ENCODE assay signal across 12 cellular contexts in the genomic region with DNA sequence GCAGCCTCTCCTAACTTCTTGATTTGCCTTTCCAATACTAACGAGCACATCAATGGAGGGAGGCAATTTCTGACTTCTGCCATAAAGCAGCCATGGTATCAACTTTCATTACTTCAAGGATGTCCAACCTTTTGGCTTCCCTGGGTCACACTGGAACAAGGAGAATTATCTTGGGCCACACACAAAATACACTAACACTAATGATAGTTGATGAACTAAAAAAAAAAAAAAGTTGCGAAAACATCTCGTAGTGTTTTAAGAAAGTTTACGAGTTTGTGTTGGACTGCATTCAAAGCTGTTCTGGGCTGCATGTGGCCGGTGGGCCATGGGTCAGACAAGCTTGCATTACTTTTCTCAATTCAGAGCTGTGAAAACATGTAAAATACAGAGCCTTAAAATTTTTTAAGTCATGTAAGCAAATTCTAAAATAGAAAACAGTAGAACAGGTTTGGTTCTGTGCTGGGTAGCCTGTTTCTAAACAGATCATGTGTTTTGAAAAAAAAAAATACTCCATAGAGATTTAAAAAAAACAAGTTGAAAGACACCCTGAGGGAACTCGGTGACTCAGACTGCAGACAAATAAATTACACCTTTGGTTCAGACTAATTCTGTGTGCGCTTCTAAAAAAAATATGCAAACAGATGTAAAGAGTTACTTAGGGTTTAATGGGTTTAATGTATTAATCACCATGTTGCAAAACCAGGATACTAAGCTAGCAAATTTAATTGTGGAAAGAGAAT. TPM values are rescaled to one million over a fixed set of nuclear protein-coding genes. Genes with fewer than 3 reads are reported as not detected.
DNase-seq lines count a peak whose midpoint lies in the region; TF ChIP-seq lines count a peak whose summit lies in the region.
"Had no signal": no experiment of that assay in that cellular context is flagged by ENCODE, and none has a peak within 500 bp of the region (broad histone marks: within the 10 kb centered on the region; RNA-seq: fewer than 3 reads in every experiment).

No MANE protein-coding gene starts in this region.

- DNase-seq in H4 (ENCODE audit: low spot score) (peak; percentile 58), NCI-H774 (lab: John Stamatoyannopoulos, UW) (peak; percentile 34), fibroblast of lung (ENCODE audit: low read depth in 2 of 2) (peak; percentile 63 to 87), left ventricle myocardium inferior (no peak), NCI-H187 treated with DMSO at 0.1 percent for 48 hours (lab: John Stamatoyannopoulos, UW) (no peak), testis (no peak)
- DNase-seq: activated CD8-positive, alpha-beta memory T cell treated with anti-CD3 and anti-CD28 coated beads, Interleukin-2, amount 50 U/mL, for 48 hours; DND-41; MV-4-11; naive B cell; stimulated activated CD4-positive, alpha-beta T cell treated with anti-CD3 and anti-CD28 coated beads, Interleukin-12 subunit alpha, Interleukin-12 subunit beta, amount 100 ng/mL, for 4 hours had no signal

- H3K36me3 ChIP-seq in fibroblast of lung (ENCODE audit: control insufficient read depth, insufficient read depth, low read length): no peaks in the 10 kb centered on the region
- no peaks in the 10 kb centered on the region for H3K36me3 ChIP-seq in thymus (ENCODE audit: control insufficient read depth, insufficient read depth)
- H3K36me3 ChIP-seq in left ventricle myocardium inferior: no peaks in the 10 kb centered on the region
- no peaks in the 10 kb centered on the region for H3K36me3 ChIP-seq in testis (ENCODE audit: low read depth, missing control alignments)

- 91% methylated on average over 7 of the region's 7 CpGs for WGBS in thymus
- 44 to 47% methylated on average over 7 of the region's 7 CpGs for WGBS in testis, 2 donors

- no peaks in the 10 kb centered on the region for H3K4me1 ChIP-seq in fibroblast of lung (ENCODE audit: control insufficient read depth, extremely low read depth, insufficient read depth, low read length)
- H3K4me1 ChIP-seq in thymus (ENCODE audit: control insufficient read depth, insufficient read depth, low read length): no peaks in the 10 kb centered on the region
- H3K4me1 ChIP-seq in left ventricle myocardium inferior: no peaks in the 10 kb centered on the region
- no peaks in the 10 kb centered on the region for H3K4me1 ChIP-seq in testis

- no peaks in the 10 kb centered on the region for H3K9me3 ChIP-seq in fibroblast of lung (ENCODE audit: control insufficient read depth, insufficient read depth, low read depth, low read length)
- no peaks in the 10 kb centered on the region for H3K9me3 ChIP-seq in thymus (ENCODE audit: control insufficient read depth)
- H3K9me3 ChIP-seq in left ventricle myocardium inferior (replicated peaks): peaks cover 1% of the 10 kb centered on the region
- no peaks in the 10 kb centered on the region for H3K9me3 ChIP-seq in testis

- H2AFZ ChIP-seq in fibroblast of lung (ENCODE audit: low read length): no peak overlapping the region

- intact Hi-C loops in left ventricle myocardium inferior (cut with micrococcal nuclease) (no loop called here), testis (cut with DNase I; ENCODE audit: low total_unique reads) (no loop called here)

- H3K4me3 ChIP-seq in fibroblast of lung (replicated peaks in 1 of 4; ENCODE audit: control extremely low read depth in 1 of 4, insufficient read depth in 1 of 4, low read depth in 3 of 4, low read length in 4 of 4): no peak overlapping the region
- H3K4me3 ChIP-seq in thymus (ENCODE audit: low read length): no peak overlapping the region
- no peak overlapping the region for H3K4me3 ChIP-seq in left ventricle myocardium inferior
- no peak overlapping the region for H3K4me3 ChIP-seq in testis

- no peak overlapping the region for H3K27ac ChIP-seq in fibroblast of lung (ENCODE audit: insufficient read depth, low read length)
- H3K27ac ChIP-seq in thymus (ENCODE audit: low read depth): peak overlapping the region; percentile 46
- no peak overlapping the region for H3K27ac ChIP-seq in left ventricle myocardium inferior (replicated peaks)
- no peak overlapping the region for H3K27ac ChIP-seq in testis

- TF ChIP-seq POLR2A in testis (IDR thresholded peaks at IDR 0.05): no peak

- no peaks in the 10 kb centered on the region for H3K79me2 ChIP-seq in fibroblast of lung (ENCODE audit: control insufficient read depth, insufficient read depth, low read length)

- H3K27me3 ChIP-seq in fibroblast of lung (ENCODE audit: control insufficient read depth, insufficient read depth, low read length) (peaks cover 5% of the 10 kb centered on the region), thymus (ENCODE audit: control insufficient read depth, insufficient read depth) (no peaks in the 10 kb centered on the region), left ventricle myocardium inferior (ENCODE audit: low read depth) (peaks cover 19% of the 10 kb centered on the region), testis (no peaks in the 10 kb centered on the region)

- no peaks in the 10 kb centered on the region for H4K20me1 ChIP-seq in fibroblast of lung (ENCODE audit: control insufficient read depth, extremely low read depth, insufficient read depth, low read length)

- H3K4me2 ChIP-seq in fibroblast of lung (ENCODE audit: extremely low read depth, insufficient read depth, low read length): no peak overlapping the region

- H3K9ac ChIP-seq in fibroblast of lung (ENCODE audit: insufficient read depth, low read length): no peak overlapping the region

- TF ChIP-seq CTCF in fibroblast of lung (conservative IDR thresholded peaks at IDR 0.05 in 1 of 2, IDR thresholded peaks at IDR 0.05 in 1 of 2; ENCODE audit: low read depth in 1 of 2, low read length in 2 of 2) (no peak), left ventricle myocardium inferior (IDR thresholded peaks at IDR 0.05; ENCODE audit: borderline replicate concordance) (no peak), testis (IDR thresholded peaks at IDR 0.05) (no peak)

RNA-seq across cellular contexts. Expression of gene SLC22A23, which starts 43.6 kb away (rescaled TPM):
- 1.9 and 2.6 TPM in 2 replicates for total RNA-seq in H4 (2014; rRNA removed; shearing (Covaris generic))
- total RNA-seq in fibroblast of lung (3.0 and 5.1 TPM in 2 replicates), left ventricle myocardium inferior (7.0 TPM), testis (10 to 100 TPM in 1 of 2 donors, 1 to 10 TPM in 1; 9.0 to 14.9 TPM)
- polyA plus RNA-seq in fibroblast of lung (0.37 and 0.81 TPM in 2 replicates), thymus (16.4 TPM), testis (ENCODE audit: insufficient read depth, low read depth, low replicate concordance) (20.9 TPM)
- polyA plus RNA-seq in fibroblast of lung (2012): 0.91 and 1.8 TPM in 2 replicates
- polyA minus RNA-seq in fibroblast of lung (ENCODE audit: low replicate concordance): 4.0 and 6.3 TPM in 2 replicates

Comparison
In these comparisons a context has a peak if more than half of its experiments do, and no peak if none do; other contexts are left out.
1. DNase-seq: peak in H4 (single experiment), NCI-H774 (single experiment) and fibroblast of lung (2 of 2); none in left ventricle myocardium inferior (single experiment), NCI-H187 treated with DMSO at 0.1 percent for 48 hours (single experiment) and testis (single experiment).